ENCODE assay signal across 31 cellular contexts in genomic region chr9:135657416-135657815, GRCh38. TPM values are rescaled to one million over a fixed set of nuclear protein-coding genes. Genes with fewer than 3 reads are reported as not detected.
A peak's percentile ranks its signal among the peaks of the same experiment; 100 is the strongest.
DNase-seq lines count a peak whose midpoint lies in the region; FAIRE-seq and TF ChIP-seq lines count a peak whose summit lies in the region.
"Had no signal": no experiment of that assay in that cellular context is flagged by ENCODE, and none has a peak within 500 bp of the region (broad histone marks: within the 10 kb centered on the region; RNA-seq: fewer than 3 reads in every experiment).

No MANE protein-coding gene starts in this region.

- FAIRE-seq in urothelium cell line (lab: Jason Lieb, UNC) = peak; percentile 77
- FAIRE-seq: A549, GM12878, GM12892, GM18507 had no signal

- intact Hi-C loops in mammary epithelial cell (cut with micrococcal nuclease) = no loop called here

- no peak overlapping the region for H2BK20ac ChIP-seq in H9 (ENCODE audit: low read depth, low read length, poor library complexity, severe bottlenecking)

- H2AFZ ChIP-seq in neuronal stem cell (ENCODE audit: low read length) (no peak overlapping the region), mammary epithelial cell (ENCODE audit: low read depth, low read length) (no peak overlapping the region), H9 (ENCODE audit: low read length) (no peak overlapping the region)

- H3K36me3 ChIP-seq in neuronal stem cell (replicated peaks in 1 of 2; ENCODE audit: control insufficient read depth in 2 of 2, insufficient read depth in 2 of 2, low read length in 2 of 2) (no peaks in the 10 kb centered on the region), mammary epithelial cell (ENCODE audit: insufficient read depth, low read length) (no peaks in the 10 kb centered on the region)
- H3K36me3 ChIP-seq: BE2C, BLaER1 had no signal

- H3K27ac ChIP-seq in coronary artery (no peak overlapping the region), neuronal stem cell (replicated peaks; ENCODE audit: low read length) (no peak overlapping the region), mammary epithelial cell (ENCODE audit: insufficient read depth, low read depth, low read length) (no peak overlapping the region), H9 (ENCODE audit: insufficient read length, low read depth, low read length) (no peak overlapping the region)
- H3K27ac ChIP-seq: 22Rv1, A549, BLaER1 had no signal

- DNase-seq in NCI-H82 (lab: John Stamatoyannopoulos, UW) (peak; percentile 7), NCI-H82 treated with DMSO at 0.1 percent for 48 hours (lab: John Stamatoyannopoulos, UW; ENCODE audit: unreplicated experiment) (no peak), coronary artery (ENCODE audit: low spot score) (peak; percentile 60), neuronal stem cell (ENCODE audit: low spot score) (no peak), urothelium cell line (ENCODE audit: low spot score) (no peak), mammary epithelial cell (no peak), H9 (no peak)
- DNase-seq in activated CD4-positive, alpha-beta T cell treated with anti-CD3 and anti-CD28 coated beads for 48 hours = no peak
- DNase-seq: BE2C; C1 segment of cervical spinal cord; CD4-positive, alpha-beta memory T cell; CD4-positive, CD25-positive, alpha-beta regulatory T cell; CD8-positive, alpha-beta memory T cell; COR-L47; DMS 273 treated with DMSO at 0.1 percent for 48 hours; DMS153; DMS53; DMS79; DND-41; EL; GDM1 had no signal

- no peak overlapping the region for H2BK120ac ChIP-seq in neuronal stem cell (ENCODE audit: low read depth, low read length)
- H2BK120ac ChIP-seq in H9 (ENCODE audit: low read depth, low read length, poor library complexity, severe bottlenecking) = no peak overlapping the region

- no peaks in the 10 kb centered on the region for H3K23me2 ChIP-seq in H9 (ENCODE audit: insufficient read length, low read depth, low read length, poor library complexity, severe bottlenecking)

- no peak overlapping the region for H2AK5ac ChIP-seq in neuronal stem cell (ENCODE audit: low read depth, low read length)
- H2AK5ac ChIP-seq in H9 (ENCODE audit: insufficient read length, low read length) = no peak overlapping the region

- H3K36me3 Mint-ChIP-seq in H9 (ENCODE audit: insufficient read depth in 1 of 3, low read depth in 3 of 3) = peaks cover 11 to 69% (median 27%) of the 10 kb centered on the region in 3 experiments
- H3K36me3 Mint-ChIP-seq: CD14-positive monocyte; CD4-positive, alpha-beta memory T cell; CD4-positive, CD25-positive, alpha-beta regulatory T cell; CD8-positive, alpha-beta memory T cell had no signal

- dilution Hi-C loops in mammary epithelial cell (cut with HindIII; ENCODE audit: low sequenced_read_pairs) = loop anchor here (5.0 kb wide), 2 partner anchors 60 to 85 kb away; no protein-coding TSS in a partner anchor

- H3K27me3 ChIP-seq in neuronal stem cell (ENCODE audit: control insufficient read depth in 3 of 3, insufficient read depth in 3 of 3, low read depth in 1 of 3, low read length in 3 of 3) = peaks cover 0 to 7% (median 0%) of the 10 kb centered on the region in 3 experiments
- no peaks in the 10 kb centered on the region for H3K27me3 ChIP-seq in mammary epithelial cell (ENCODE audit: insufficient read depth, low read length)
- H3K27me3 ChIP-seq in H9 (ENCODE audit: insufficient read depth, low read length) = no peaks in the 10 kb centered on the region
- H3K27me3 ChIP-seq: BE2C, BLaER1 had no signal

- no peak overlapping the region for H3K4me2 ChIP-seq in neuronal stem cell (ENCODE audit: insufficient read depth, low read length, poor library complexity, severe bottlenecking)
- H3K4me2 ChIP-seq in mammary epithelial cell (ENCODE audit: insufficient read depth, low read depth, low read length) = no peak overlapping the region
- H3K4me2 ChIP-seq in H9 (ENCODE audit: insufficient read depth, insufficient read length, low read length) = no peak overlapping the region
- H3K4me2 ChIP-seq: A549, BLaER1 had no signal

- no peak overlapping the region for H4K5ac ChIP-seq in H9 (ENCODE audit: insufficient read length, low read depth, low read length)

- H4K91ac ChIP-seq in neuronal stem cell (ENCODE audit: low read depth, low read length, poor library complexity) = no peak overlapping the region
- no peak overlapping the region for H4K91ac ChIP-seq in H9 (ENCODE audit: insufficient read length, low read depth, low read length)

- no peak overlapping the region for H2BK5ac ChIP-seq in neuronal stem cell (ENCODE audit: low read length)
- no peak overlapping the region for H2BK5ac ChIP-seq in H9 (ENCODE audit: insufficient read length, low read length)

- H2BK12ac ChIP-seq in neuronal stem cell (ENCODE audit: low read length) (no peak overlapping the region), H9 (ENCODE audit: insufficient read length, low read depth, low read length) (no peak overlapping the region)

- H2BK15ac ChIP-seq in neuronal stem cell (ENCODE audit: low read length) (no peak overlapping the region), H9 (ENCODE audit: low read depth, low read length) (no peak overlapping the region)

- H3K79me1 ChIP-seq in neuronal stem cell (ENCODE audit: low read depth, low read length) = no peaks in the 10 kb centered on the region
- H3K79me1 ChIP-seq in H9 (ENCODE audit: insufficient read depth, low read depth, low read length, poor library complexity, severe bottlenecking) = no peaks in the 10 kb centered on the region

- H3K27ac Mint-ChIP-seq in H9 = no peak overlapping the region
- H3K27ac Mint-ChIP-seq: CD4-positive, alpha-beta memory T cell; CD4-positive, CD25-positive, alpha-beta regulatory T cell had no signal

- TF ChIP-seq CTCF in coronary artery (IDR thresholded peaks at IDR 0.05) (no peak), mammary epithelial cell (conservative IDR thresholded peaks at IDR 0.05 in 1 of 2, IDR thresholded peaks at IDR 0.05 in 1 of 2; ENCODE audit: extremely low read depth in 1 of 2, insufficient read depth in 1 of 2, low read depth in 1 of 2, low read length in 2 of 2) (no peak), H9 (conservative IDR thresholded peaks at IDR 0.05) (no peak)

- H3K4me3 Mint-ChIP-seq in H9 = no peak overlapping the region
- H3K4me3 Mint-ChIP-seq: CD14-positive monocyte; CD4-positive, alpha-beta memory T cell; CD4-positive, CD25-positive, alpha-beta regulatory T cell; CD8-positive, alpha-beta memory T cell had no signal

- H3K4me1 ChIP-seq in neuronal stem cell (ENCODE audit: control insufficient read depth in 2 of 2, insufficient read depth in 1 of 2, low read depth in 1 of 2, low read length in 2 of 2) = peaks cover 5 to 8% of the 10 kb centered on the region in 2 donors
- H3K4me1 ChIP-seq in mammary epithelial cell (ENCODE audit: insufficient read depth, low read length) = no peaks in the 10 kb centered on the region
- H3K4me1 ChIP-seq in H9 (ENCODE audit: insufficient read depth, low read length) = no peaks in the 10 kb centered on the region
- H3K4me1 ChIP-seq: A549 had no signal

- H3K23ac ChIP-seq in neuronal stem cell (ENCODE audit: low read depth, low read length, poor library complexity) (no peak overlapping the region), H9 (ENCODE audit: insufficient read length, low read depth, low read length) (no peak overlapping the region)

- CTCF ChIA-PET in mammary epithelial cell (lab: Charles Lee; ENCODE audit: low non-redundant PET) = no interaction called here

- peak overlapping the region; percentile 7 for H3K18ac ChIP-seq in neuronal stem cell (ENCODE audit: low read length)
- no peak overlapping the region for H3K18ac ChIP-seq in H9 (ENCODE audit: insufficient read length, low read depth, low read length)

- no peaks in the 10 kb centered on the region for H4K20me1 ChIP-seq in mammary epithelial cell (ENCODE audit: insufficient read depth, low read length)
- H4K20me1 ChIP-seq in H9 (ENCODE audit: control insufficient read depth, insufficient read depth, insufficient read length) = no peaks in the 10 kb centered on the region
- H4K20me1 ChIP-seq: BLaER1 had no signal

- H3K9me3 ChIP-seq in neuronal stem cell (replicated peaks in 1 of 2; ENCODE audit: control insufficient read depth in 2 of 2, insufficient read depth in 1 of 2, low read depth in 1 of 2, low read length in 2 of 2) (peaks cover 1 to 6% of the 10 kb centered on the region in 2 donors), mammary epithelial cell (replicated peaks; ENCODE audit: insufficient read depth, low read length) (peaks cover 15% of the 10 kb centered on the region), H9 (ENCODE audit: control insufficient read depth, low read depth, low read length) (peaks cover 12% of the 10 kb centered on the region)
- H3K9me3 ChIP-seq: BE2C had no signal

- H3K9ac ChIP-seq in neuronal stem cell (ENCODE audit: low read depth, low read length, poor library complexity) (no peak overlapping the region), mammary epithelial cell (ENCODE audit: insufficient read depth, low read length) (no peak overlapping the region), H9 (ENCODE audit: extremely low read depth, insufficient read length, low read length) (no peak overlapping the region)
- H3K9ac ChIP-seq: BLaER1 had no signal

- H3K79me2 ChIP-seq in mammary epithelial cell (ENCODE audit: insufficient read depth, low read length) = no peaks in the 10 kb centered on the region
- no peaks in the 10 kb centered on the region for H3K79me2 ChIP-seq in H9 (ENCODE audit: insufficient read depth, low read length)

- in situ Hi-C loops in mammary epithelial cell (cut with MboI; ENCODE audit: low sequenced_read_pairs in 2 of 2) = no loop called here

- peaks cover 37 to 39% of the 10 kb centered on the region in 2 experiments for H3K9me3 Mint-ChIP-seq in H9
- H3K9me3 Mint-ChIP-seq: CD4-positive, alpha-beta memory T cell; CD8-positive, alpha-beta memory T cell had no signal

- H4K8ac ChIP-seq in neuronal stem cell (ENCODE audit: low read depth, low read length) (no peak overlapping the region), H9 (replicated peaks; ENCODE audit: insufficient read length, low read depth, low read length) (no peak overlapping the region)

- H3K4me3 ChIP-seq in coronary artery (no peak overlapping the region), neuronal stem cell (ENCODE audit: low read length in 2 of 2) (no peak overlapping the region), mammary epithelial cell (replicated peaks in 1 of 3; ENCODE audit: insufficient read depth in 1 of 3, low read depth in 2 of 3, low read length in 3 of 3) (no peak overlapping the region)
- H3K4me3 ChIP-seq: A549, BLaER1, GM12878 had no signal

- no peaks in the 10 kb centered on the region; the same call in none of the 2 replicates for H3K27me3 Mint-ChIP-seq in H9 (ENCODE audit: low read depth)
- H3K27me3 Mint-ChIP-seq: CD4-positive, CD25-positive, alpha-beta regulatory T cell had no signal

- WGBS in neuronal stem cell (ENCODE audit: extremely low coverage in 2 of 2, insufficient read length in 2 of 2, insufficient replicate concordance in 1 of 2), 2 donors = no CpG with 5 or more reads among the region's 15 CpGs
- WGBS in mammary epithelial cell (ENCODE audit: low coverage, missing lambda C conversion rate) = 78% methylated on average over 15 of the region's 15 CpGs
- WGBS in H9 (ENCODE audit: extremely low coverage, insufficient read length, low lambda C conversion rate) = no CpG with 5 or more reads among the region's 15 CpGs

- no peak overlapping the region for H3T11ph ChIP-seq in H9 (ENCODE audit: low read length)

- BruUV-seq in mammary epithelial cell (replicated peaks; lab: Mats Ljungman, UMichigan) = no TSS peak

- H3K56ac ChIP-seq in H9 (ENCODE audit: insufficient read length, low read depth, low read length) = no peak overlapping the region

- peaks cover 9% of the 10 kb centered on the region in 2 experiments for H3K4me1 Mint-ChIP-seq in H9
- H3K4me1 Mint-ChIP-seq: CD14-positive monocyte; CD4-positive, alpha-beta memory T cell; CD4-positive, CD25-positive, alpha-beta regulatory T cell; CD8-positive, alpha-beta memory T cell had no signal

- H3K4ac ChIP-seq in neuronal stem cell (ENCODE audit: low read length) (no peak overlapping the region), H9 (ENCODE audit: low read depth, low read length) (no peak overlapping the region)

- no peak overlapping the region for H3K14ac ChIP-seq in neuronal stem cell (ENCODE audit: low read length)
- H3K14ac ChIP-seq in H9 (ENCODE audit: insufficient read depth, low read length) = no peak overlapping the region

RNA-seq across cellular contexts. Expression of gene LCN9, which starts 5.7 kb away (rescaled TPM):
- 0.85 TPM for polyA plus RNA-seq in neuronal stem cell (2013, experiment 1 of 2)
- 0.83 TPM for polyA plus RNA-seq in neuronal stem cell (2013, experiment 2 of 2)
- total RNA-seq in mammary epithelial cell (not detected), H9 (2021) (0.52 and 0.72 TPM in 2 replicates)
- polyA plus RNA-seq in mammary epithelial cell = not detected
- polyA minus RNA-seq in mammary epithelial cell = not detected
- total RNA-seq: A172; CD4-positive, alpha-beta memory T cell; CD4-positive, CD25-positive, alpha-beta regulatory T cell; CD8-positive, alpha-beta memory T cell; Daoy; G401; GM12878 had no signal
- polyA plus RNA-seq: A549; CD14-positive monocyte; CD4-positive, alpha-beta memory T cell; CD4-positive, CD25-positive, alpha-beta regulatory T cell; CD8-positive, alpha-beta memory T cell; GM12878 had no signal

RNA-seq across cellular contexts. Expression of gene GLT6D1, which starts 18.1 kb away (rescaled TPM):
- polyA plus RNA-seq in neuronal stem cell (2013, experiment 1 of 2) = 0.03 TPM
- not detected for polyA plus RNA-seq in neuronal stem cell (2013, experiment 2 of 2)
- total RNA-seq in mammary epithelial cell = not detected
- polyA plus RNA-seq in mammary epithelial cell = not detected
- not detected for polyA minus RNA-seq in mammary epithelial cell
- total RNA-seq in H9 (2021) = not detected in 2 replicates
- total RNA-seq: A172; CD4-positive, alpha-beta memory T cell; CD4-positive, CD25-positive, alpha-beta regulatory T cell; CD8-positive, alpha-beta memory T cell; Daoy; G401; GM12878 had no signal
- polyA plus RNA-seq: A549; CD14-positive monocyte; CD4-positive, alpha-beta memory T cell; CD4-positive, CD25-positive, alpha-beta regulatory T cell; CD8-positive, alpha-beta memory T cell; GM12878 had no signal

RNA-seq across cellular contexts. Expression of gene SOHLH1, which starts 41.9 kb away (rescaled TPM):
- polyA plus RNA-seq in neuronal stem cell (2013, experiment 1 of 2) = not detected
- polyA plus RNA-seq in neuronal stem cell (2013, experiment 2 of 2) = not detected
- total RNA-seq in mammary epithelial cell (not detected), H9 (2021) (not detected in 2 replicates)
- polyA plus RNA-seq in mammary epithelial cell = not detected
- not detected for polyA minus RNA-seq in mammary epithelial cell
- total RNA-seq: A172; CD4-positive, alpha-beta memory T cell; CD4-positive, CD25-positive, alpha-beta regulatory T cell; CD8-positive, alpha-beta memory T cell; Daoy; G401; GM12878 had no signal
- polyA plus RNA-seq: A549; CD14-positive monocyte; CD4-positive, alpha-beta memory T cell; CD4-positive, CD25-positive, alpha-beta regulatory T cell; CD8-positive, alpha-beta memory T cell; GM12878 had no signal

RNA-seq across cellular contexts. Expression of gene KCNT1, which starts 44.6 kb away (rescaled TPM):
- polyA plus RNA-seq in neuronal stem cell (2013, experiment 1 of 2) = 0.10 TPM
- 0.07 TPM for polyA plus RNA-seq in neuronal stem cell (2013, experiment 2 of 2)
- total RNA-seq in mammary epithelial cell (not detected), H9 (2021) (0.64 and 0.68 TPM in 2 replicates)
- not detected for polyA plus RNA-seq in mammary epithelial cell
- polyA minus RNA-seq in mammary epithelial cell = not detected
- total RNA-seq: A172; CD4-positive, CD25-positive, alpha-beta regulatory T cell; CD8-positive, alpha-beta memory T cell; Daoy; G401; GM12878 had no signal
- polyA plus RNA-seq: A549; CD14-positive monocyte; CD4-positive, CD25-positive, alpha-beta regulatory T cell; GM12878 had no signal

Comparison
In these comparisons a context has a peak if more than half of its experiments do, and no peak if none do; other contexts are left out.
1. DNase-seq: peak in NCI-H82 (single experiment) and coronary artery (single experiment); none in NCI-H82 treated with DMSO at 0.1 percent for 48 hours (single experiment), neuronal stem cell (single experiment), urothelium cell line (single experiment), mammary epithelial cell (single experiment), activated CD4-positive, alpha-beta T cell treated with anti-CD3 and anti-CD28 coated beads for 48 hours (single experiment) and H9 (single experiment).